Comparison of ENCODE assay signal across 27 cellular contexts in the genomic region with DNA sequence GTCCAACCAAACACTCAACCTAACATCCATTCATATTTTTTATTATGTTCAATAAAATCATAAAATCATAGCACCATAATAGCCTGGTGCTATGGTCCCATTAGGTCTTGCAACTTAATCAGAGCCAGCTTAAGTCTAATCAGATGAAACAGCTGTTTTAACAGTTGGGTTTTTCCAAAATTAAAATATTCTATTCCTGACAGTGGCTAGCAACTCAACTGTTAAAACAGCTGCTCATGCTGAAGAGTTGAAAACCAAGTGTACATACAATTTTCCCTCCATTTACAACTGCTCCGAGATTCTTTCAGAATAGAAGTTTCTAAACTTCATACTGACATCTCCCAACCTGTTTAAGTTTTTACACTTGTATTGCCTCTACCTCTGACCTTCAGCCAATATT.
"Had no signal": no experiment of that assay in that cellular context is flagged by ENCODE, and none has a peak within 500 bp of the region (broad histone marks: within the 10 kb centered on the region; RNA-seq: fewer than 3 reads in every experiment).

No MANE protein-coding gene starts in this region.

- H3K27me3 ChIP-seq: ascending aorta, body of pancreas, Peyer's patch, SJSA1 had no signal

- H3K4me1 ChIP-seq: ascending aorta, body of pancreas, Peyer's patch, SJSA1 had no signal

- H3K36me3 ChIP-seq: ascending aorta, Peyer's patch, SJSA1 had no signal

- H3K27ac Mint-ChIP-seq: activated CD8-positive, alpha-beta T cell treated with anti-CD3 and anti-CD28 coated beads, Interleukin-2, amount 10 ng/mL, durations not matched to agents 7 days and 5 days; activated naive CD4-positive, alpha-beta T cell treated with anti-CD3 and anti-CD28 coated beads, Interleukin-2, amount 50 U/mL, for 72 hours; activated naive CD8-positive, alpha-beta T cell treated with anti-CD3 and anti-CD28 coated beads, Interleukin-2, amount 50 U/mL, for 24 hours; T-helper 1 cell treated with Interleukin-12 subunit alpha and Interleukin-12 subunit beta and Interleukin-4 antibody, amounts not matched to agents 30 μg/mL and 1 μg/mL, for 36 hours had no signal

- H3K27me3 Mint-ChIP-seq: activated naive CD8-positive, alpha-beta T cell treated with anti-CD3 and anti-CD28 coated beads, Interleukin-2, amount 50 U/mL, for 24 hours had no signal

- H3K4me3 Mint-ChIP-seq: activated CD8-positive, alpha-beta T cell treated with anti-CD3 and anti-CD28 coated beads, Interleukin-2, amount 10 ng/mL, durations not matched to agents 7 days and 5 days; activated naive CD8-positive, alpha-beta T cell treated with anti-CD3 and anti-CD28 coated beads, Interleukin-2, amount 50 U/mL, for 24 hours; T-helper 1 cell treated with Interleukin-12 subunit alpha and Interleukin-12 subunit beta and Interleukin-4 antibody, amounts not matched to agents 30 μg/mL and 1 μg/mL, for 36 hours had no signal

- H3K4me3 ChIP-seq: ascending aorta, body of pancreas, Peyer's patch, SJSA1 had no signal

- FAIRE-seq: bronchial epithelial cell had no signal

- H3K4me1 Mint-ChIP-seq: activated naive CD8-positive, alpha-beta T cell treated with anti-CD3 and anti-CD28 coated beads, Interleukin-2, amount 50 U/mL, for 24 hours had no signal

- DNase-seq: activated CD4-positive, alpha-beta T cell treated with anti-CD3 and anti-CD28 coated beads for 4 hours; activated CD8-positive, alpha-beta memory T cell treated with anti-CD3 and anti-CD28 coated beads, Interleukin-2, amount 50 U/mL, for 48 hours; activated CD8-positive, alpha-beta T cell treated with anti-CD3 and anti-CD28 coated beads, Interleukin-2, amount 10 ng/mL, durations not matched to agents 7 days and 5 days; activated naive CD4-positive, alpha-beta T cell; activated naive CD8-positive, alpha-beta T cell treated with anti-CD3 and anti-CD28 coated beads, Interleukin-2, amount 50 U/mL, for 24 hours; activated T-cell treated with anti-CD3 and anti-CD28 coated beads, Interleukin-2, amount 50 U/mL, for 1 hour; amniotic stem cell; body of pancreas; central memory CD4-positive, alpha-beta T cell; MM.1S; NCI-H1105; NCI-H1436 treated with DMSO at 0.1 percent for 48 hours; NCI-H187; NCI-H2081; NCI-H2171; NCI-H2227 treated with DMSO at 0.1 percent for 48 hours; NCI-H446 treated with DMSO at 0.1 percent for 48 hours; NCI-H526 treated with DMSO at 0.1 percent for 48 hours; Peyer's patch; Right ventricle myocardium superior had no signal

- H3K9me3 Mint-ChIP-seq: activated naive CD4-positive, alpha-beta T cell treated with anti-CD3 and anti-CD28 coated beads, Interleukin-2, amount 50 U/mL, for 72 hours; activated naive CD8-positive, alpha-beta T cell treated with anti-CD3 and anti-CD28 coated beads, Interleukin-2, amount 50 U/mL, for 24 hours; T-helper 1 cell treated with Interleukin-12 subunit alpha and Interleukin-12 subunit beta and Interleukin-4 antibody, amounts not matched to agents 30 μg/mL and 1 μg/mL, for 36 hours had no signal

- H3K27ac ChIP-seq: ascending aorta, body of pancreas, KMS-11, Peyer's patch, RWPE1, SJSA1 had no signal

- H3K9me3 ChIP-seq: ascending aorta, body of pancreas, Peyer's patch, SJSA1 had no signal
